In the genomic region with DNA sequence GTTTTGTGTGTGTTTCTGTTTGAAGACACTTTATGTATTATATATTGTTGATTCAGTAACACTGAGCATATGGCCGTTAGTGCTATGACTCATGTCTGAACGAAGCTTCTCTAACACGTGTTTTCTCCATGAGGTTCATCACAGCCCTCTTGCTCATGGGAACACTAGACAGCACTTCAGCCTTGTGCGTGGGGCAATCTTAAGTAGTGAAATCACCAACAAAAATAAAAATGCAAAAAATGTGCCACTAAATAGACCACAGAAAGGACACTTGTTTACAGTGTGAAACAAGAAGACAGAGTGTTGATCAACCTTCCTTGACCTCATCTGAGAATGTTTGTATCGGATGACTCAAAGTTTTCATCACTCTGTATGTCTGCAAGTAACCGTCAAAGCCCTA, we compare ENCODE assay signal across 14 cellular contexts.
DNase-seq lines count a peak whose midpoint lies in the region; ATAC-seq and TF ChIP-seq lines count a peak whose summit lies in the region.
"Had no signal": no experiment of that assay in that cellular context is flagged by ENCODE, and none has a peak within 500 bp of the region (broad histone marks: within the 10 kb centered on the region; RNA-seq: fewer than 3 reads in every experiment).

No MANE protein-coding gene starts in this region.

- H3K27ac ChIP-seq in RWPE1 = no peak overlapping the region
- H3K27ac ChIP-seq in gastrocnemius medialis = no peak overlapping the region
- H3K27ac ChIP-seq: prostate gland had no signal

- no peaks in the 10 kb centered on the region for H3K36me3 Mint-ChIP-seq in stimulated activated effector memory CD8-positive, alpha-beta T cell treated with anti-CD3 and anti-CD28 coated beads, Interleukin-12 subunit alpha, Interleukin-12 subunit beta, amount 100 ng/mL, for 72 hours
- H3K36me3 Mint-ChIP-seq in T-helper 2 cell treated with Interferon-gamma antibody and Interleukin-4, amounts not matched to agents 5 μg/mL and 100 μg/mL, for 36 hours (ENCODE audit: low read depth) = peaks cover 4% of the 10 kb centered on the region

- in situ Hi-C loops in gastrocnemius medialis (cut with MboI; ENCODE audit: low sequenced_read_pairs in 4 of 4) = no loop called here

- H3K9me3 Mint-ChIP-seq in stimulated activated effector memory CD8-positive, alpha-beta T cell treated with anti-CD3 and anti-CD28 coated beads, Interleukin-12 subunit alpha, Interleukin-12 subunit beta, amount 100 ng/mL, for 72 hours = peaks cover 10% of the 10 kb centered on the region
- peaks cover 28% of the 10 kb centered on the region for H3K9me3 Mint-ChIP-seq in T-helper 2 cell treated with Interferon-gamma antibody and Interleukin-4, amounts not matched to agents 5 μg/mL and 100 μg/mL, for 36 hours

- H3K27ac Mint-ChIP-seq in stimulated activated effector memory CD8-positive, alpha-beta T cell treated with anti-CD3 and anti-CD28 coated beads, Interleukin-12 subunit alpha, Interleukin-12 subunit beta, amount 100 ng/mL, for 72 hours = no peak overlapping the region
- H3K27ac Mint-ChIP-seq in T-helper 2 cell treated with Interferon-gamma antibody and Interleukin-4, amounts not matched to agents 5 μg/mL and 100 μg/mL, for 36 hours = no peak overlapping the region

- no peaks in the 10 kb centered on the region for H3K27me3 ChIP-seq in gastrocnemius medialis
- H3K27me3 ChIP-seq: esophagus squamous epithelium, stomach had no signal

- peaks cover 74% of the 10 kb centered on the region for H3K4me1 Mint-ChIP-seq in stimulated activated effector memory CD8-positive, alpha-beta T cell treated with anti-CD3 and anti-CD28 coated beads, Interleukin-12 subunit alpha, Interleukin-12 subunit beta, amount 100 ng/mL, for 72 hours
- peaks cover 10% of the 10 kb centered on the region for H3K4me1 Mint-ChIP-seq in T-helper 2 cell treated with Interferon-gamma antibody and Interleukin-4, amounts not matched to agents 5 μg/mL and 100 μg/mL, for 36 hours (ENCODE audit: low read depth)

- TF ChIP-seq POLR2A in gastrocnemius medialis (IDR thresholded peaks at IDR 0.05) = no peak

- POLR2A ChIA-PET in RWPE1 (lab: Yijun Ruan, JAX; ENCODE audit: low non-redundant PET) = no interaction called here

- H3K4me3 Mint-ChIP-seq in stimulated activated effector memory CD8-positive, alpha-beta T cell treated with anti-CD3 and anti-CD28 coated beads, Interleukin-12 subunit alpha, Interleukin-12 subunit beta, amount 100 ng/mL, for 72 hours = no peak overlapping the region
- H3K4me3 Mint-ChIP-seq in T-helper 2 cell treated with Interferon-gamma antibody and Interleukin-4, amounts not matched to agents 5 μg/mL and 100 μg/mL, for 36 hours = no peak overlapping the region

- DNase-seq in NCI-H2029 (lab: John Stamatoyannopoulos, UW) (peak; percentile 19), NCI-H2029 treated with DMSO at 0.1 percent for 48 hours (lab: John Stamatoyannopoulos, UW) (no peak), RWPE1 (ENCODE audit: low spot score) (peak; percentile 36), fibroblast of pulmonary artery (ENCODE audit: low read depth) (peak; percentile 65), gastrocnemius medialis (no peak), epidermal melanocyte (ENCODE audit: insufficient read length, low spot score) (no peak)
- DNase-seq in stimulated activated effector memory CD8-positive, alpha-beta T cell treated with anti-CD3 and anti-CD28 coated beads, Interleukin-12 subunit alpha, Interleukin-12 subunit beta, amount 100 ng/mL, for 72 hours (ENCODE audit: low spot score in 2 of 2) = no peak
- DNase-seq in T-helper 2 cell treated with Interferon-gamma antibody and Interleukin-4, amounts not matched to agents 5 μg/mL and 100 μg/mL, for 36 hours (ENCODE audit: low spot score) = no peak
- DNase-seq: esophagus squamous epithelium; KG1; NCI-H2227 treated with DMSO at 0.1 percent for 48 hours; stimulated activated CD4-positive, alpha-beta T cell treated with anti-CD3 and anti-CD28 coated beads, Interleukin-4, amount 100 ng/mL, for 24 hours; stomach had no signal

- intact Hi-C loops in gastrocnemius medialis (cut with DNase I; ENCODE audit: low total_unique reads) = no loop called here

- CTCF ChIA-PET in RWPE1 (lab: Yijun Ruan, JAX) = interaction anchor here (0.6 kb wide), 1 partner anchor 618 kb away, joined by 4 read pairs; no protein-coding TSS in a partner anchor

- H3K4me1 ChIP-seq in gastrocnemius medialis = no peaks in the 10 kb centered on the region
- H3K4me1 ChIP-seq: prostate gland had no signal

- H3K4me3 ChIP-seq in fibroblast of pulmonary artery (replicated peaks; ENCODE audit: low read depth, low read length) = no peak overlapping the region
- no peak overlapping the region for H3K4me3 ChIP-seq in gastrocnemius medialis
- H3K4me3 ChIP-seq: esophagus squamous epithelium, prostate gland, stomach had no signal

- TF ChIP-seq CTCF in RWPE1 (conservative IDR thresholded peaks at IDR 0.05; ENCODE audit: low read depth) (no peak), fibroblast of pulmonary artery (IDR thresholded peaks at IDR 0.05; ENCODE audit: low read length, missing control alignments) (no peak), gastrocnemius medialis (IDR thresholded peaks at IDR 0.05 in 4 of 5, conservative IDR thresholded peaks at IDR 0.05 in 1 of 5) (no peak)

- no peaks in the 10 kb centered on the region for H3K9me3 ChIP-seq in gastrocnemius medialis
- H3K9me3 ChIP-seq: prostate gland had no signal

- H3K36me3 ChIP-seq in gastrocnemius medialis = no peaks in the 10 kb centered on the region
- H3K36me3 ChIP-seq: esophagus squamous epithelium, prostate gland, stomach had no signal

- ATAC-seq in stimulated activated effector memory CD8-positive, alpha-beta T cell treated with anti-CD3 and anti-CD28 coated beads, Interleukin-12 subunit alpha, Interleukin-12 subunit beta, amount 100 ng/mL, for 72 hours = peak; percentile 82
- no peak for ATAC-seq in gastrocnemius medialis

- no peaks in the 10 kb centered on the region for H3K27me3 Mint-ChIP-seq in T-helper 2 cell treated with Interferon-gamma antibody and Interleukin-4, amounts not matched to agents 5 μg/mL and 100 μg/mL, for 36 hours (ENCODE audit: low read depth)

Comparison
In these comparisons a context has a peak if more than half of its experiments do, and no peak if none do; other contexts are left out.
1. DNase-seq: peak in NCI-H2029 (single experiment), RWPE1 (single experiment) and fibroblast of pulmonary artery (single experiment); none in NCI-H2029 treated with DMSO at 0.1 percent for 48 hours (single experiment), stimulated activated effector memory CD8-positive, alpha-beta T cell treated with anti-CD3 and anti-CD28 coated beads, Interleukin-12 subunit alpha, Interleukin-12 subunit beta, amount 100 ng/mL, for 72 hours (0 of 2), gastrocnemius medialis (0 of 2), epidermal melanocyte (single experiment) and T-helper 2 cell treated with Interferon-gamma antibody and Interleukin-4, amounts not matched to agents 5 μg/mL and 100 μg/mL, for 36 hours (single experiment).